Comparison of ENCODE assay signal across 9 cellular contexts in the genomic region with DNA sequence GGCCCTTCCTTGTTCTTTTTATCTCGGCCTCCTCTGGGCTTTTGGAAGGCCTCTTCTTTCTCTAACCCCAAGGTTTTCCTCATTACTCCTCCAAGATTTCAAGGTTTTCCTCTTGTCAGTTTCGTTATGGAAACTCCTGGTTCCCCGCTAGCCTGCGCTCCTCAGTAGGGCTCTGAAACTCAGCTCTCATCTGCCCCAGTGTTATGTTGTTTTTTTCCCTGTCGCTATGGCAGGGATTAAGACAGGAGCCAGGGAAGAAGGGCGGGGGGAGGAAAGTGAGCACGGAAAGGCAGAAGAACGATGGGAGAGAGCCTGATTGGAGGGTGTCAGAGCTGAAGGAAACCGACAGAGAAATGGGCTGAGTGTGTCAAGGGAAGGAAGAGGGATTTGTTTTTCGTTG. TPM values are rescaled to one million over a fixed set of nuclear protein-coding genes. Genes with fewer than 3 reads are reported as not detected.
DNase-seq lines count a peak whose midpoint lies in the region; ATAC-seq, FAIRE-seq and TF ChIP-seq lines count a peak whose summit lies in the region.
"Had no signal": no experiment of that assay in that cellular context is flagged by ENCODE, and none has a peak within 500 bp of the region (broad histone marks: within the 10 kb centered on the region; RNA-seq: fewer than 3 reads in every experiment).

No MANE protein-coding gene starts in this region.

- H3K36me3 ChIP-seq in ascending aorta, result no peaks in the 10 kb centered on the region
- H3K36me3 ChIP-seq in rectal smooth muscle tissue (ENCODE audit: control insufficient read depth, insufficient read depth, low read length), result no peaks in the 10 kb centered on the region

- no peaks in the 10 kb centered on the region for H3K27me3 ChIP-seq in ascending aorta
- no peaks in the 10 kb centered on the region for H3K27me3 ChIP-seq in rectal smooth muscle tissue (ENCODE audit: control insufficient read depth, insufficient read depth, low read length)

- no peak overlapping the region for H3K9ac ChIP-seq in rectal smooth muscle tissue (ENCODE audit: low read length)

- H3K4me1 ChIP-seq in ascending aorta (peaks cover 9 to 17% of the 10 kb centered on the region in 2 donors), rectal smooth muscle tissue (ENCODE audit: control insufficient read depth, insufficient read depth, low read length) (peaks cover 19% of the 10 kb centered on the region)

- DNase-seq in D721Med (ENCODE audit: insufficient read length, low spot score) (peak; percentile 83), ascending aorta (ENCODE audit: low spot score in 2 of 2) (peak in 1 of 2 donors; percentile 77), hepatic stellate cell (ENCODE audit: low spot score) (peak; percentile 53), RCC 7860 (ENCODE audit: low spot score) (no peak), NCI-H1694 treated with DMSO at 0.1 percent for 48 hours (lab: John Stamatoyannopoulos, UW) (no peak)
- DNase-seq: Calu3 had no signal

- FAIRE-seq in D721Med (lab: Jason Lieb, UNC) (peak; percentile 60), RCC 7860 (lab: Jason Lieb, UNC) (no peak)

- ATAC-seq in HG02623 (IDR thresholded peaks at IDR 0.05; ENCODE audit: unreplicated experiment), result no peak
- no peak for ATAC-seq in HG02798 (IDR thresholded peaks at IDR 0.05; ENCODE audit: poor library complexity, unreplicated experiment)

- H3K27ac ChIP-seq in ascending aorta, result peak overlapping the region; percentile 59 to 66
- H3K27ac ChIP-seq in rectal smooth muscle tissue (ENCODE audit: low read depth, low read length), result peak overlapping the region; percentile 84

- H3K4me3 ChIP-seq in ascending aorta (peak overlapping the region in 1 of 2 donors; percentile 27), rectal smooth muscle tissue (ENCODE audit: low read length) (no peak overlapping the region)

- TF ChIP-seq CTCF in D721Med (IDR thresholded peaks at IDR 0.05; ENCODE audit: insufficient read depth, missing control alignments) (no peak), ascending aorta (IDR thresholded peaks at IDR 0.05) (no peak)

- intact Hi-C loops in ascending aorta (cut with DNase I), result loop anchor here (2.0 kb wide), 1 partner anchor 39 kb away; no protein-coding TSS in a partner anchor

- no peaks in the 10 kb centered on the region for H3K9me3 ChIP-seq in ascending aorta

RNA-seq across cellular contexts. Expression of a gene that starts 26.5 kb away (rescaled TPM):
- 213 TPM for total RNA-seq in ascending aorta

Comparison
In these comparisons a context has a peak if more than half of its experiments do, and no peak if none do; other contexts are left out.
1. DNase-seq: peak in D721Med (single experiment) and hepatic stellate cell (single experiment); none in RCC 7860 (single experiment) and NCI-H1694 treated with DMSO at 0.1 percent for 48 hours (single experiment).